1 cellular context compared by ENCODE assay signal in the genomic region with DNA sequence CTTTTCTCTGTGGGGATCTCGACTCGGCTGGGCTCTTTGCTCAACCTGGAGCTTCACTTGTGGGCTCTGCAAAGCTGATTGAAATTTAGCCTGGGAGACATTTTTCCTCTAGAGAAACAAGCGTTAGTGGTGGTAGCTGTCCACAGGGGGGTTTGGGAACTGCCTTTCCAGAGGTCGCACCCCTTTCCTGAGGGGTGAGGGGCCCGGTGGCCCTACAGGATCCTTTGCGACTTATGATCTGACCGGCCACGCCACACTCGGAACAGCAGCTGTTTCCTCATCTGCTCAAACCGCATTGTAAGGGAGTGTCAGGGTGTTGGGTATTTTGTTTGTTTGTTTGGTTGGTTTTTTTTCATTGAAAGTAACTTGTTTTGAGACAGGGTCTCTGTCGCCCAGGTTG.
A peak's percentile ranks its signal among the peaks of the same experiment; 100 is the strongest.
TF ChIP-seq lines count a peak whose summit lies in the region.

No MANE protein-coding gene starts in this region.

TF ChIP-seq in HepG2, 621 proteins besides CTCF, POLR2A, EP300 and RAD21:
- TF ChIP-seq, protein P1, sequence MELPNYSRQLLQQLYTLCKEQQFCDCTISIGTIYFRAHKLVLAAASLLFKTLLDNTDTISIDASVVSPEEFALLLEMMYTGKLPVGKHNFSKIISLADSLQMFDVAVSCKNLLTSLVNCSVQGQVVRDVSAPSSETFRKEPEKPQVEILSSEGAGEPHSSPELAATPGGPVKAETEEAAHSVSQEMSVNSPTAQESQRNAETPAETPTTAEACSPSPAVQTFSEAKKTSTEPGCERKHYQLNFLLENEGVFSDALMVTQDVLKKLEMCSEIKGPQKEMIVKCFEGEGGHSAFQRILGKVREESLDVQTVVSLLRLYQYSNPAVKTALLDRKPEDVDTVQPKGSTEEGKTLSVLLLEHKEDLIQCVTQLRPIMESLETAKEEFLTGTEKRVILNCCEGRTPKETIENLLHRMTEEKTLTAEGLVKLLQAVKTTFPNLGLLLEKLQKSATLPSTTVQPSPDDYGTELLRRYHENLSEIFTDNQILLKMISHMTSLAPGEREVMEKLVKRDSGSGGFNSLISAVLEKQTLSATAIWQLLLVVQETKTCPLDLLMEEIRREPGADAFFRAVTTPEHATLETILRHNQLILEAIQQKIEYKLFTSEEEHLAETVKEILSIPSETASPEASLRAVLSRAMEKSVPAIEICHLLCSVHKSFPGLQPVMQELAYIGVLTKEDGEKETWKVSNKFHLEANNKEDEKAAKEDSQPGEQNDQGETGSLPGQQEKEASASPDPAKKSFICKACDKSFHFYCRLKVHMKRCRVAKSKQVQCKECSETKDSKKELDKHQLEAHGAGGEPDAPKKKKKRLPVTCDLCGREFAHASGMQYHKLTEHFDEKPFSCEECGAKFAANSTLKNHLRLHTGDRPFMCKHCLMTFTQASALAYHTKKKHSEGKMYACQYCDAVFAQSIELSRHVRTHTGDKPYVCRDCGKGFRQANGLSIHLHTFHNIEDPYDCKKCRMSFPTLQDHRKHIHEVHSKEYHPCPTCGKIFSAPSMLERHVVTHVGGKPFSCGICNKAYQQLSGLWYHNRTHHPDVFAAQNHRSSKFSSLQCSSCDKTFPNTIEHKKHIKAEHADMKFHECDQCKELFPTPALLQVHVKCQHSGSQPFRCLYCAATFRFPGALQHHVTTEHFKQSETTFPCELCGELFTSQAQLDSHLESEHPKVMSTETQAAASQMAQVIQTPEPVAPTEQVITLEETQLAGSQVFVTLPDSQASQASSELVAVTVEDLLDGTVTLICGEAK (IDR thresholded peaks at IDR 0.05), result no peak
- TF ChIP-seq, protein P1 (CRISPR knock-in tag; IDR thresholded peaks at IDR 0.05), result 0 out of 2 replicates have a peak, but pooled peaks have one; percentile 36
- TF ChIP-seq ISX (CRISPR knock-in tag; conservative IDR thresholded peaks at IDR 0.05), result no peak
